ENCODE assay signal across 21 cellular contexts in genomic region chr4:64715741-64716140, GRCh38.
DNase-seq lines count a peak whose midpoint lies in the region; FAIRE-seq and TF ChIP-seq lines count a peak whose summit lies in the region.
"Had no signal": no experiment of that assay in that cellular context is flagged by ENCODE, and none has a peak within 500 bp of the region (broad histone marks: within the 10 kb centered on the region; RNA-seq: fewer than 3 reads in every experiment).

No MANE protein-coding gene starts in this region.

- intact Hi-C loops in Caco-2 (cut with micrococcal nuclease; ENCODE audit: unreplicated experiment): loop anchor here (5.0 kb wide), 2 partner anchors 67 to 292 kb away; no protein-coding TSS in a partner anchor

- H3K27me3 ChIP-seq in Caco-2 (replicated peaks; ENCODE audit: control insufficient read depth, insufficient read depth, low read length): no peaks in the 10 kb centered on the region
- H3K27me3 ChIP-seq: BE2C, SJSA1 had no signal

- CTCF ChIA-PET in Caco-2 (lab: Charles Lee): no interaction called here

- H3K4me1 Mint-ChIP-seq in endothelial cell (ENCODE audit: unreplicated experiment) (peaks cover 25% of the 10 kb centered on the region), Caco-2 (ENCODE audit: low read depth, unreplicated experiment) (no peaks in the 10 kb centered on the region)
- H3K4me1 Mint-ChIP-seq: CD4-positive, alpha-beta memory T cell had no signal

- FAIRE-seq in G401.6 (lab: Jason Lieb, UNC) (peak; percentile 27), RCC 7860 (lab: Jason Lieb, UNC) (no peak)
- FAIRE-seq: D721Med, GM12878, HepG2 had no signal

- no peak overlapping the region for H3K4me3 ChIP-seq in Caco-2 (ENCODE audit: low read depth, low read length)
- H3K4me3 ChIP-seq: GM12878, SJSA1 had no signal

- no peaks in the 10 kb centered on the region for H3K9me3 ChIP-seq in Caco-2
- H3K9me3 ChIP-seq: BE2C, SJSA1 had no signal

- DNase-seq in NCI-H69 (lab: John Stamatoyannopoulos, UW) (peak; percentile 75), endothelial cell (ENCODE audit: low spot score) (no peak), Caco-2 (no peak), RCC 7860 (ENCODE audit: low spot score) (no peak)
- DNase-seq in activated T-cell treated with anti-CD3 and anti-CD28 coated beads, Interleukin-2, amount 50 U/mL, for 48 hours: no peak
- DNase-seq: BE2C; CD4-positive, alpha-beta memory T cell; DMS79; GDM1; GOT3; HFFc6; NCI-H2107; NCI-H345; NCI-H526; NK-92 treated with Interleukin-12 subunit alpha and Interleukin-12 subunit beta, amount 100 ng/mL, for 24 hours had no signal

- H3K4me1 ChIP-seq in Caco-2: no peaks in the 10 kb centered on the region
- H3K4me1 ChIP-seq: BE2C, SJSA1 had no signal

- H3K27ac Mint-ChIP-seq in endothelial cell (ENCODE audit: unreplicated experiment) (peak overlapping the region; percentile 17), Caco-2 (ENCODE audit: unreplicated experiment) (no peak overlapping the region)
- H3K27ac Mint-ChIP-seq: CD4-positive, alpha-beta memory T cell; HFFc6 had no signal

- BruUV-seq in Caco-2 (replicated peaks; lab: Mats Ljungman, UMichigan): no TSS peak

- no peaks in the 10 kb centered on the region for H3K36me3 Mint-ChIP-seq in endothelial cell (ENCODE audit: low read depth, unreplicated experiment)
- H3K36me3 Mint-ChIP-seq in Caco-2 (ENCODE audit: insufficient read depth, unreplicated experiment): no peaks in the 10 kb centered on the region
- H3K36me3 Mint-ChIP-seq: CD4-positive, alpha-beta memory T cell had no signal

- H3K27me3 Mint-ChIP-seq in endothelial cell (ENCODE audit: unreplicated experiment): no peaks in the 10 kb centered on the region
- no peaks in the 10 kb centered on the region for H3K27me3 Mint-ChIP-seq in Caco-2 (ENCODE audit: insufficient read depth, unreplicated experiment)
- H3K27me3 Mint-ChIP-seq: CD4-positive, alpha-beta memory T cell had no signal

- POLR2A ChIA-PET in Caco-2 (lab: Charles Lee): no interaction called here

- no peaks in the 10 kb centered on the region for H3K9me3 Mint-ChIP-seq in endothelial cell (ENCODE audit: unreplicated experiment)
- H3K9me3 Mint-ChIP-seq in Caco-2 (ENCODE audit: unreplicated experiment): no peaks in the 10 kb centered on the region
- H3K9me3 Mint-ChIP-seq: HFFc6 had no signal

- TF ChIP-seq CTCF in LNCAP (IDR thresholded peaks at IDR 0.05): peak; percentile 42; the same call in 1 of the 2 replicates
- TF ChIP-seq CTCF in endothelial cell (IDR thresholded peaks at IDR 0.05; ENCODE audit: unreplicated experiment): no peak
- TF ChIP-seq CTCF in Caco-2 (IDR thresholded peaks at IDR 0.05; ENCODE audit: insufficient read depth in 1 of 2, low read depth in 1 of 2, low read length in 1 of 2, severe bottlenecking in 1 of 2, unreplicated experiment in 1 of 2): no peak

- H3K36me3 ChIP-seq in Caco-2 (ENCODE audit: control insufficient read depth, insufficient read depth, low read length): no peaks in the 10 kb centered on the region
- H3K36me3 ChIP-seq: BE2C, SJSA1 had no signal

- H3K4me3 Mint-ChIP-seq in endothelial cell (ENCODE audit: unreplicated experiment): no peak overlapping the region
- H3K4me3 Mint-ChIP-seq in Caco-2 (ENCODE audit: unreplicated experiment): no peak overlapping the region
- H3K4me3 Mint-ChIP-seq: CD4-positive, alpha-beta memory T cell; HFFc6 had no signal
